32 cellular contexts compared by ENCODE assay signal in the genomic region with DNA sequence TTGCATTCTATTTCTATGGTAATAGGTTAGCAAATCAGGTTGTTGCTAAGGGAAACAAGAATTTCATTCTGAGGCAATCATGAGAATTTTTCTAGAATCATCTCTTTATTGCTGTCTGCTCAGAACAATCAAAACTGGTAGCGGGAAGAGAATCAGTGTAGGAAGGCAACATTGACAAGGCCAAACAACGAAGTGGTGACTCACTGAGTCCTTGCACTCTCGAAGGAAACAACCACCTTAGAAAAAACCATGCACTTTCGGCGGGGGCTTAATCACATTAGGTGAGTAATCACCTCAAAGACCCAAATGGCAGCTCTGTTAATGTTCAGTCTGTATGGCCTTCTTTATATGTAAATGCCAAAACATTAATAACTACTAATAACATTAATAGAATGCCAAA.
DNase-seq lines count a peak whose midpoint lies in the region; ATAC-seq and TF ChIP-seq lines count a peak whose summit lies in the region.
"Had no signal": no experiment of that assay in that cellular context is flagged by ENCODE, and none has a peak within 500 bp of the region (broad histone marks: within the 10 kb centered on the region; RNA-seq: fewer than 3 reads in every experiment).

No MANE protein-coding gene starts in this region.

- intact Hi-C loops in PC-3 (cut with micrococcal nuclease): no loop called here
- intact Hi-C loops in activated T-helper 2 cell treated with anti-CD3 and anti-CD28 coated beads, Interferon-gamma antibody, Interleukin-2, Interleukin-4, amounts not matched to agents 10 μg/mL and 5 μg/mL and 100 μg/mL, durations not matched to agents 14 hours and 24 hours and 36 hours (cut with micrococcal nuclease): no loop called here

- no peak overlapping the region for H3K4me2 ChIP-seq in PC-3 (ENCODE audit: low read length)
- H3K4me2 ChIP-seq: GM23338 had no signal

- DNase-seq in ELR (ENCODE audit: low read depth) (peak; percentile 28), PC-3 (peak; percentile 4), astrocyte of the spinal cord (ENCODE audit: low read depth, low spot score) (peak; percentile 72), glomerular visceral epithelial cell (ENCODE audit: extremely low spot score) (peak; percentile 56), SIG-M5 treated with dmso at 0.1 percent for 504 hours (lab: John Stamatoyannopoulos, UW; ENCODE audit: unreplicated experiment) (no peak), GM13976 (ENCODE audit: low spot score) (no peak), foreskin melanocyte (no peak)
- no peak for DNase-seq in activated T-helper 2 cell treated with anti-CD3 and anti-CD28 coated beads, Interferon-gamma antibody, Interleukin-2, Interleukin-4, amounts not matched to agents 10 μg/mL and 5 μg/mL and 100 μg/mL, durations not matched to agents 14 hours and 24 hours and 36 hours (ENCODE audit: low spot score)
- DNase-seq: activated CD4-positive, alpha-beta T cell treated with anti-CD3 and anti-CD28 coated beads, Interleukin-2, amount 50 U/mL, for 4 hours; activated CD8-positive, alpha-beta memory T cell treated with anti-CD3 and anti-CD28 coated beads, Interleukin-2, amount 50 U/mL, for 4 hours; activated naive CD8-positive, alpha-beta T cell treated with anti-CD3 and anti-CD28 coated beads, Interleukin-2, amount 10 ng/mL, durations not matched to agents 7 days and 5 days; C1 segment of cervical spinal cord; Caco-2; DMS79 treated with DMSO at 0.1 percent for 48 hours; effector memory CD8-positive, alpha-beta T cell; foreskin keratinocyte; left colon; mesendoderm; NCI-H1436 treated with DMSO at 0.1 percent for 48 hours; NCI-H446; NCI-H774; sigmoid colon; stimulated activated naive CD4-positive, alpha-beta T cell treated with Interleukin-2 at 50 U/mL for 16 hours; testis; uterus had no signal

- H3K36me3 Mint-ChIP-seq in activated T-helper 2 cell treated with anti-CD3 and anti-CD28 coated beads, Interferon-gamma antibody, Interleukin-2, Interleukin-4, amounts not matched to agents 10 μg/mL and 5 μg/mL and 100 μg/mL, durations not matched to agents 14 hours and 24 hours and 36 hours (ENCODE audit: low read depth): peaks cover 12% of the 10 kb centered on the region
- H3K36me3 Mint-ChIP-seq: WTC11 had no signal

- no peaks in the 10 kb centered on the region for H3K9me2 ChIP-seq in PC-3 (replicated peaks; ENCODE audit: low read length)

- H3K36me3 ChIP-seq in PC-3 (ENCODE audit: low read depth, low read length): no peaks in the 10 kb centered on the region
- H3K36me3 ChIP-seq: sigmoid colon, uterus had no signal

- H3K4me3 ChIP-seq in PC-3 (ENCODE audit: low read length): no peak overlapping the region
- H3K4me3 ChIP-seq in astrocyte of the spinal cord (ENCODE audit: low read depth, low read length): no peak overlapping the region
- H3K4me3 ChIP-seq: coronary artery, GM23338, sigmoid colon, testis, uterus had no signal

- BruUV-seq in PC-3 (replicated peaks; lab: Mats Ljungman, UMichigan): no TSS peak

- no peaks in the 10 kb centered on the region for H3K4me1 ChIP-seq in PC-3 (ENCODE audit: insufficient read depth, low read length)
- H3K4me1 ChIP-seq: Caco-2, foreskin keratinocyte, testis, uterus had no signal

- H3K9me3 Mint-ChIP-seq in activated T-helper 2 cell treated with anti-CD3 and anti-CD28 coated beads, Interferon-gamma antibody, Interleukin-2, Interleukin-4, amounts not matched to agents 10 μg/mL and 5 μg/mL and 100 μg/mL, durations not matched to agents 14 hours and 24 hours and 36 hours: no peaks in the 10 kb centered on the region
- H3K9me3 Mint-ChIP-seq: activated naive CD8-positive, alpha-beta T cell treated with anti-CD3 and anti-CD28 coated beads, Interleukin-2, amount 10 ng/mL, durations not matched to agents 7 days and 5 days; activated T-helper 1 cell treated with anti-CD3 and anti-CD28 coated beads, Interleukin-12 subunit alpha, Interleukin-12 subunit beta, Interleukin-2, Interleukin-4 antibody, amounts not matched to agents 30 ng/mL and 10 ng/mL and 1 ng/mL, durations not matched to agents 14 hours and 24 hours and 36 hours; effector memory CD8-positive, alpha-beta T cell; GM23338 had no signal

- CTCF ChIA-PET in PC-3 (lab: Charles Lee): no interaction called here

- no peaks in the 10 kb centered on the region for H3K9me3 ChIP-seq in PC-3 (ENCODE audit: low read length)
- H3K9me3 ChIP-seq: Caco-2, sigmoid colon, testis, uterus had no signal

- in situ Hi-C loops in astrocyte of the spinal cord (cut with HindIII; ENCODE audit: low sequenced_read_pairs): no loop called here
- in situ Hi-C loops in GM13976 (cut with MboI; ENCODE audit: low sequenced_read_pairs, unreplicated experiment): no loop called here

- no peak for TF ChIP-seq CTCF in PC-3 (conservative IDR thresholded peaks at IDR 0.05; ENCODE audit: low read depth, low read length)
- TF ChIP-seq CTCF in astrocyte of the spinal cord (IDR thresholded peaks at IDR 0.05; ENCODE audit: low read depth, low read length): no peak
- TF ChIP-seq CTCF in GM13976 (IDR thresholded peaks at IDR 0.05; ENCODE audit: borderline replicate concordance, control extremely low read depth, extremely low read depth, insufficient read depth, missing control alignments): no peak

- H3K79me2 ChIP-seq in PC-3 (ENCODE audit: low read length): no peaks in the 10 kb centered on the region

- no peak overlapping the region for H3K27ac ChIP-seq in PC-3 (ENCODE audit: low read length)
- H3K27ac ChIP-seq: coronary artery, foreskin keratinocyte, sigmoid colon, testis, uterus had no signal

- H3F3A ChIP-seq in PC-3 (ENCODE audit: low read length, unreplicated experiment): no peaks in the 10 kb centered on the region

- H4K20me1 ChIP-seq in PC-3 (ENCODE audit: low read length): no peaks in the 10 kb centered on the region

- H3K4me1 Mint-ChIP-seq in activated T-helper 2 cell treated with anti-CD3 and anti-CD28 coated beads, Interferon-gamma antibody, Interleukin-2, Interleukin-4, amounts not matched to agents 10 μg/mL and 5 μg/mL and 100 μg/mL, durations not matched to agents 14 hours and 24 hours and 36 hours (ENCODE audit: low read depth): peaks cover 2% of the 10 kb centered on the region
- H3K4me1 Mint-ChIP-seq: GM23338, WTC11 had no signal

- H3K4me3 Mint-ChIP-seq in activated T-helper 2 cell treated with anti-CD3 and anti-CD28 coated beads, Interferon-gamma antibody, Interleukin-2, Interleukin-4, amounts not matched to agents 10 μg/mL and 5 μg/mL and 100 μg/mL, durations not matched to agents 14 hours and 24 hours and 36 hours (ENCODE audit: low read depth): no peak overlapping the region
- H3K4me3 Mint-ChIP-seq: activated naive CD8-positive, alpha-beta T cell treated with anti-CD3 and anti-CD28 coated beads, Interleukin-2, amount 10 ng/mL, durations not matched to agents 7 days and 5 days; activated T-helper 1 cell treated with anti-CD3 and anti-CD28 coated beads, Interleukin-12 subunit alpha, Interleukin-12 subunit beta, Interleukin-2, Interleukin-4 antibody, amounts not matched to agents 30 ng/mL and 10 ng/mL and 1 ng/mL, durations not matched to agents 14 hours and 24 hours and 36 hours; effector memory CD8-positive, alpha-beta T cell; GM23338; WTC11 had no signal

- H3K27me3 ChIP-seq in PC-3 (ENCODE audit: low read length): no peaks in the 10 kb centered on the region
- H3K27me3 ChIP-seq: foreskin keratinocyte, sigmoid colon, testis, uterus had no signal

- H2AFZ ChIP-seq in PC-3 (ENCODE audit: low read length): no peak overlapping the region
- H2AFZ ChIP-seq: GM23338 had no signal

- POLR2A ChIA-PET in PC-3 (lab: Charles Lee; ENCODE audit: unreplicated experiment): no interaction called here

- no peak for ATAC-seq in PC-3
- ATAC-seq: effector memory CD8-positive, alpha-beta T cell; esophagus mucosa; foreskin keratinocyte; GM23338; left colon; Right ventricle myocardium inferior; WTC11 had no signal

- no peak overlapping the region for H3K9ac ChIP-seq in PC-3 (ENCODE audit: low read length)

- no peak overlapping the region for H3K27ac Mint-ChIP-seq in activated T-helper 2 cell treated with anti-CD3 and anti-CD28 coated beads, Interferon-gamma antibody, Interleukin-2, Interleukin-4, amounts not matched to agents 10 μg/mL and 5 μg/mL and 100 μg/mL, durations not matched to agents 14 hours and 24 hours and 36 hours
- H3K27ac Mint-ChIP-seq: activated naive CD8-positive, alpha-beta T cell treated with anti-CD3 and anti-CD28 coated beads, Interleukin-2, amount 10 ng/mL, durations not matched to agents 7 days and 5 days; activated T-helper 1 cell treated with anti-CD3 and anti-CD28 coated beads, Interleukin-12 subunit alpha, Interleukin-12 subunit beta, Interleukin-2, Interleukin-4 antibody, amounts not matched to agents 30 ng/mL and 10 ng/mL and 1 ng/mL, durations not matched to agents 14 hours and 24 hours and 36 hours; effector memory CD8-positive, alpha-beta T cell; GM23338; progenitor cell of endocrine pancreas; WTC11 had no signal

- no peaks in the 10 kb centered on the region for H3K27me3 Mint-ChIP-seq in activated T-helper 2 cell treated with anti-CD3 and anti-CD28 coated beads, Interferon-gamma antibody, Interleukin-2, Interleukin-4, amounts not matched to agents 10 μg/mL and 5 μg/mL and 100 μg/mL, durations not matched to agents 14 hours and 24 hours and 36 hours (ENCODE audit: low read depth)
- H3K27me3 Mint-ChIP-seq: activated naive CD8-positive, alpha-beta T cell treated with anti-CD3 and anti-CD28 coated beads, Interleukin-2, amount 10 ng/mL, durations not matched to agents 7 days and 5 days; effector memory CD8-positive, alpha-beta T cell had no signal

Comparison
In these comparisons a context has a peak if more than half of its experiments do, and no peak if none do; other contexts are left out.
1. DNase-seq: peak in ELR (single experiment), PC-3 (single experiment), astrocyte of the spinal cord (single experiment) and glomerular visceral epithelial cell (single experiment); none in SIG-M5 treated with dmso at 0.1 percent for 504 hours (single experiment), GM13976 (single experiment), activated T-helper 2 cell treated with anti-CD3 and anti-CD28 coated beads, Interferon-gamma antibody, Interleukin-2, Interleukin-4, amounts not matched to agents 10 μg/mL and 5 μg/mL and 100 μg/mL, durations not matched to agents 14 hours and 24 hours and 36 hours (single experiment) and foreskin melanocyte (single experiment).